1 cellular context compared by ENCODE assay signal in the genomic region with DNA sequence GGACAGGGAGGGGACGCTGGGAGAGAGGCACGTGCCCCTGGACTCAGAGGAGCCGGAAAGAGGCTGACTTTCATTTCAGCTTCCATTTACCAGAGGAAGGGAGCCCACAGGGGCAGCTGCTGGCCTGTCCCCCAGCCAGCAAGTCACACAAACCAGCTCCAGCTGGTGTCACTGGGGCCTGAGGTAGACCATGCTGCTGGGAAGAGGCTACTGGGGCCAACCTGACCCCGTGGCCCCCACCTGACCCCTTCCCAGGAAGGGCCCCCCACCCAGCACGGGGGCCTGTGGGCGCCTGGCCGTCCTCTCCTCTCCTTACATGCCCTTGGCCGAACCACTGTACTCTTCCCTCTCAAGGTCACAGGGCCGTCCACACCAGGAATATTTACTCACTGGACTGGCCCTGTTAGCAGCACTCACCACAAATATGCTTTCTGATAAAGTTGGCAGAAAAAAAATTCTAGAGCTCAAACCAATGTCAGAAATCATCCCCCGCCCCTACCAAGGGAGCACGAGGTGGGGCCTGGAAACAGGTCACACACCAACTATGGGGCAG.
TF ChIP-seq lines count a peak whose summit lies in the region.

No MANE protein-coding gene starts in this region.

TF ChIP-seq in IMR-90, 13 proteins besides CTCF, POLR2A, EP300 and RAD21 (continued from another document):
- TF ChIP-seq, protein P1, sequence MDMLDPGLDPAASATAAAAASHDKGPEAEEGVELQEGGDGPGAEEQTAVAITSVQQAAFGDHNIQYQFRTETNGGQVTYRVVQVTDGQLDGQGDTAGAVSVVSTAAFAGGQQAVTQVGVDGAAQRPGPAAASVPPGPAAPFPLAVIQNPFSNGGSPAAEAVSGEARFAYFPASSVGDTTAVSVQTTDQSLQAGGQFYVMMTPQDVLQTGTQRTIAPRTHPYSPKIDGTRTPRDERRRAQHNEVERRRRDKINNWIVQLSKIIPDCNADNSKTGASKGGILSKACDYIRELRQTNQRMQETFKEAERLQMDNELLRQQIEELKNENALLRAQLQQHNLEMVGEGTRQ (IDR thresholded peaks at IDR 0.05; ENCODE audit: low read depth, low read length), result no peak
- no peak for TF ChIP-seq RCOR1 (IDR thresholded peaks at IDR 0.05; ENCODE audit: insufficient replicate concordance, low read length)
- no peak for TF ChIP-seq MAFK (IDR thresholded peaks at IDR 0.05; ENCODE audit: low read depth, low read length)
